ENCODE assay signal across 20 cellular contexts in genomic region chr17:30594223-30594952, GRCh38.
"Had no signal": no experiment of that assay in that cellular context is flagged by ENCODE, and none has a peak within 500 bp of the region (broad histone marks: within the 10 kb centered on the region; RNA-seq: fewer than 3 reads in every experiment).

No MANE protein-coding gene starts in this region.

- DNase-seq: effector memory CD4-positive, alpha-beta T cell; glutamatergic neuron; left ventricle myocardium inferior; mesenchymal stem cell; naive B cell; nephron progenitor cell; psoas muscle; retina; sigmoid colon; stimulated activated CD4-positive, alpha-beta T cell treated with anti-CD3 and anti-CD28 coated beads, Interleukin-2, amount 100 ng/mL, for 24 hours; stimulated activated naive CD4-positive, alpha-beta T cell treated with Interleukin-2 at 50 U/mL for 16 hours had no signal

- H3K4me3 ChIP-seq: esophagus muscularis mucosa, gastroesophageal sphincter, left ventricle myocardium inferior, lung, psoas muscle, sigmoid colon, skin epidermis had no signal

- H3K36me3 ChIP-seq: esophagus muscularis mucosa, gastroesophageal sphincter, left ventricle myocardium inferior, neutrophil, sigmoid colon had no signal

- FAIRE-seq: keratinocyte, urothelium cell line had no signal

- H3K4me3 Mint-ChIP-seq: naive B cell, nephron progenitor cell, type B pancreatic cell had no signal

- H3K9me3 ChIP-seq: esophagus muscularis mucosa, gastroesophageal sphincter, left ventricle myocardium inferior, neutrophil, psoas muscle, sigmoid colon had no signal

- H3K36me3 Mint-ChIP-seq: type B pancreatic cell had no signal

- H3K27ac Mint-ChIP-seq: nephron progenitor cell, type B pancreatic cell had no signal

- H3K27ac ChIP-seq: epithelial cell of prostate, esophagus muscularis mucosa, gastroesophageal sphincter, left ventricle myocardium inferior, neutrophil, psoas muscle, sigmoid colon, skin epidermis had no signal

- H3K9me3 Mint-ChIP-seq: type B pancreatic cell had no signal

- ATAC-seq: gastroesophageal sphincter, psoas muscle had no signal

- H3K27me3 Mint-ChIP-seq: type B pancreatic cell had no signal

- H3K27me3 ChIP-seq: esophagus muscularis mucosa, gastroesophageal sphincter, neutrophil, sigmoid colon had no signal

- H3K4me1 ChIP-seq: psoas muscle had no signal
